1 cellular context compared by ENCODE assay signal in the genomic region with DNA sequence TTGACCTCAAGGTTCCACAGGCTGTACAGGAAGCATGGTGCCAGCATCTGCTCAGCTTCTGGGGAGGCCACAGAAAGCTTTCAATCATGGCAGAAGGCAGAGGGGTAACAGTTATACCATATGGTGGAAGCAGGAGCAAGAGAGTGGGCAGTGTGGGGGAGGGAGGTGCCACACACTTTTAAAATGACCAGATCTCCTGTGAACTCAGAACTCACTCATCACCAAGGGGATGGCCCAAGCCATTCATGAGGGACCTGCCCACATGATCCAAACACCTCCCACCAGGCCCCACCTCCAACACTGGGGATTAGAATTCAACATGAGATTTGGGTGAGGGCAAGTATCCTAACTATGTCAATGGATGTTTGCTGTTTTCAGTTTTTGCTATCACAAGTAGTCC.
TF ChIP-seq lines count a peak whose summit lies in the region.

No MANE protein-coding gene starts in this region.

TF ChIP-seq in GM12878, 131 proteins besides CTCF, POLR2A, EP300 and RAD21 (continued from another document):
- TF ChIP-seq, protein P1, sequence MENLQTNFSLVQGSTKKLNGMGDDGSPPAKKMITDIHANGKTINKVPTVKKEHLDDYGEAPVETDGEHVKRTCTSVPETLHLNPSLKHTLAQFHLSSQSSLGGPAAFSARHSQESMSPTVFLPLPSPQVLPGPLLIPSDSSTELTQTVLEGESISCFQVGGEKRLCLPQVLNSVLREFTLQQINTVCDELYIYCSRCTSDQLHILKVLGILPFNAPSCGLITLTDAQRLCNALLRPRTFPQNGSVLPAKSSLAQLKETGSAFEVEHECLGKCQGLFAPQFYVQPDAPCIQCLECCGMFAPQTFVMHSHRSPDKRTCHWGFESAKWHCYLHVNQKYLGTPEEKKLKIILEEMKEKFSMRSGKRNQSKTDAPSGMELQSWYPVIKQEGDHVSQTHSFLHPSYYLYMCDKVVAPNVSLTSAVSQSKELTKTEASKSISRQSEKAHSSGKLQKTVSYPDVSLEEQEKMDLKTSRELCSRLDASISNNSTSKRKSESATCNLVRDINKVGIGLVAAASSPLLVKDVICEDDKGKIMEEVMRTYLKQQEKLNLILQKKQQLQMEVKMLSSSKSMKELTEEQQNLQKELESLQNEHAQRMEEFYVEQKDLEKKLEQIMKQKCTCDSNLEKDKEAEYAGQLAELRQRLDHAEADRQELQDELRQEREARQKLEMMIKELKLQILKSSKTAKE (IDR thresholded peaks at IDR 0.05; ENCODE audit: low read depth, poor library complexity, severe bottlenecking), result no peak
- TF ChIP-seq, protein P2, sequence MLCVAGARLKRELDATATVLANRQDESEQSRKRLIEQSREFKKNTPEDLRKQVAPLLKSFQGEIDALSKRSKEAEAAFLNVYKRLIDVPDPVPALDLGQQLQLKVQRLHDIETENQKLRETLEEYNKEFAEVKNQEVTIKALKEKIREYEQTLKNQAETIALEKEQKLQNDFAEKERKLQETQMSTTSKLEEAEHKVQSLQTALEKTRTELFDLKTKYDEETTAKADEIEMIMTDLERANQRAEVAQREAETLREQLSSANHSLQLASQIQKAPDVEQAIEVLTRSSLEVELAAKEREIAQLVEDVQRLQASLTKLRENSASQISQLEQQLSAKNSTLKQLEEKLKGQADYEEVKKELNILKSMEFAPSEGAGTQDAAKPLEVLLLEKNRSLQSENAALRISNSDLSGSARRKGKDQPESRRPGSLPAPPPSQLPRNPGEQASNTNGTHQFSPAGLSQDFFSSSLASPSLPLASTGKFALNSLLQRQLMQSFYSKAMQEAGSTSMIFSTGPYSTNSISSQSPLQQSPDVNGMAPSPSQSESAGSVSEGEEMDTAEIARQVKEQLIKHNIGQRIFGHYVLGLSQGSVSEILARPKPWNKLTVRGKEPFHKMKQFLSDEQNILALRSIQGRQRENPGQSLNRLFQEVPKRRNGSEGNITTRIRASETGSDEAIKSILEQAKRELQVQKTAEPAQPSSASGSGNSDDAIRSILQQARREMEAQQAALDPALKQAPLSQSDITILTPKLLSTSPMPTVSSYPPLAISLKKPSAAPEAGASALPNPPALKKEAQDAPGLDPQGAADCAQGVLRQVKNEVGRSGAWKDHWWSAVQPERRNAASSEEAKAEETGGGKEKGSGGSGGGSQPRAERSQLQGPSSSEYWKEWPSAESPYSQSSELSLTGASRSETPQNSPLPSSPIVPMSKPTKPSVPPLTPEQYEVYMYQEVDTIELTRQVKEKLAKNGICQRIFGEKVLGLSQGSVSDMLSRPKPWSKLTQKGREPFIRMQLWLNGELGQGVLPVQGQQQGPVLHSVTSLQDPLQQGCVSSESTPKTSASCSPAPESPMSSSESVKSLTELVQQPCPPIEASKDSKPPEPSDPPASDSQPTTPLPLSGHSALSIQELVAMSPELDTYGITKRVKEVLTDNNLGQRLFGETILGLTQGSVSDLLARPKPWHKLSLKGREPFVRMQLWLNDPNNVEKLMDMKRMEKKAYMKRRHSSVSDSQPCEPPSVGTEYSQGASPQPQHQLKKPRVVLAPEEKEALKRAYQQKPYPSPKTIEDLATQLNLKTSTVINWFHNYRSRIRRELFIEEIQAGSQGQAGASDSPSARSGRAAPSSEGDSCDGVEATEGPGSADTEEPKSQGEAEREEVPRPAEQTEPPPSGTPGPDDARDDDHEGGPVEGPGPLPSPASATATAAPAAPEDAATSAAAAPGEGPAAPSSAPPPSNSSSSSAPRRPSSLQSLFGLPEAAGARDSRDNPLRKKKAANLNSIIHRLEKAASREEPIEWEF (IDR thresholded peaks at IDR 0.05; ENCODE audit: insufficient replicate concordance, low read depth, low read length), result no peak
- no peak for TF ChIP-seq NFYA (IDR thresholded peaks at IDR 0.05; ENCODE audit: borderline replicate concordance, low read depth, low read length)
- TF ChIP-seq, protein P3, sequence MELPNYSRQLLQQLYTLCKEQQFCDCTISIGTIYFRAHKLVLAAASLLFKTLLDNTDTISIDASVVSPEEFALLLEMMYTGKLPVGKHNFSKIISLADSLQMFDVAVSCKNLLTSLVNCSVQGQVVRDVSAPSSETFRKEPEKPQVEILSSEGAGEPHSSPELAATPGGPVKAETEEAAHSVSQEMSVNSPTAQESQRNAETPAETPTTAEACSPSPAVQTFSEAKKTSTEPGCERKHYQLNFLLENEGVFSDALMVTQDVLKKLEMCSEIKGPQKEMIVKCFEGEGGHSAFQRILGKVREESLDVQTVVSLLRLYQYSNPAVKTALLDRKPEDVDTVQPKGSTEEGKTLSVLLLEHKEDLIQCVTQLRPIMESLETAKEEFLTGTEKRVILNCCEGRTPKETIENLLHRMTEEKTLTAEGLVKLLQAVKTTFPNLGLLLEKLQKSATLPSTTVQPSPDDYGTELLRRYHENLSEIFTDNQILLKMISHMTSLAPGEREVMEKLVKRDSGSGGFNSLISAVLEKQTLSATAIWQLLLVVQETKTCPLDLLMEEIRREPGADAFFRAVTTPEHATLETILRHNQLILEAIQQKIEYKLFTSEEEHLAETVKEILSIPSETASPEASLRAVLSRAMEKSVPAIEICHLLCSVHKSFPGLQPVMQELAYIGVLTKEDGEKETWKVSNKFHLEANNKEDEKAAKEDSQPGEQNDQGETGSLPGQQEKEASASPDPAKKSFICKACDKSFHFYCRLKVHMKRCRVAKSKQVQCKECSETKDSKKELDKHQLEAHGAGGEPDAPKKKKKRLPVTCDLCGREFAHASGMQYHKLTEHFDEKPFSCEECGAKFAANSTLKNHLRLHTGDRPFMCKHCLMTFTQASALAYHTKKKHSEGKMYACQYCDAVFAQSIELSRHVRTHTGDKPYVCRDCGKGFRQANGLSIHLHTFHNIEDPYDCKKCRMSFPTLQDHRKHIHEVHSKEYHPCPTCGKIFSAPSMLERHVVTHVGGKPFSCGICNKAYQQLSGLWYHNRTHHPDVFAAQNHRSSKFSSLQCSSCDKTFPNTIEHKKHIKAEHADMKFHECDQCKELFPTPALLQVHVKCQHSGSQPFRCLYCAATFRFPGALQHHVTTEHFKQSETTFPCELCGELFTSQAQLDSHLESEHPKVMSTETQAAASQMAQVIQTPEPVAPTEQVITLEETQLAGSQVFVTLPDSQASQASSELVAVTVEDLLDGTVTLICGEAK (IDR thresholded peaks at IDR 0.05; ENCODE audit: borderline replicate concordance), result no peak
TF ChIP-seq in GM12878: peak in this region for 0.
